7 cellular contexts compared by ENCODE assay signal in the genomic region with DNA sequence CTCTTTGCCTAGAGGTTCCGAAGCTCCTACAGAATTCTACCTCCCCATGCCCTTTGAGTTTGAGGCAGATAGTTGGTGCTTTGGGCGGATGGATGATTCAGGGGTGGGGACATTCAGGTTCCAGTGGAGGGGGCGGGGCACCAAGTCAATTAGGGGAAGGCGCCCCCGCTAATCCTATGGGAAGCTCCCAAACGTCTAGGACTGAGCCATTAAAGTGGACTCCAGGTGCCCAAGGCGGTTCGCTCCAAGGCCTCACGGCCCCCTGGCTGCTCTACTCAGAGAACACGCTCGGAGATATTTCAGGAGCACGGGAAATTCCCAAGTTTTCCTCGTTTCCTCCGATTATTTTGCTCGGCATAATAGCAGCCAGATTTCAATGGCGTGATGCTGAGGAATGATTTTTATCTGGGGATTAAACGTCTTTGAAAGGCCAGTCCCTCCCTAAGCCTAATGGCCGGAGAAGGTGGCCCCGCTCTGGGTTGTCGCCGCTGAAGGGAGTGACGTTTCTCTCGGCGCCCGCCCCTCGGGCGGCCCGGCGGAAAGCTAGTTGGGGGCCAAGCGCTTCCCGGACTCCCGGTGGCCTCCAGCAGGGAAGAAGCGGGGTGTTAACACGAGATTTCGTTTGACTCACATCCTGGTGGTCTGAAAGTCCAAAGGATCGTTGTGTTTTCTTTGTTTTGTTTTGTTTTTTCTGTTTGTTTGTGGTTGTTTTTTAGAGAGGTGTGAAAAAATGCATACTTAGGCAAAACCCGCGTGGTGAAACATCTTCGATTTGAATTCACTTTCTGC. TPM values are rescaled to one million over a fixed set of nuclear protein-coding genes. Genes with fewer than 3 reads are reported as not detected.
DNase-seq lines count a peak whose midpoint lies in the region; ATAC-seq and TF ChIP-seq lines count a peak whose summit lies in the region.

No MANE protein-coding gene starts in this region.

- peaks cover 73% of the 10 kb centered on the region for H3K27me3 Mint-ChIP-seq in activated T-helper 1 cell treated with anti-CD3 and anti-CD28 coated beads, Interleukin-12 subunit alpha, Interleukin-12 subunit beta, Interleukin-2, Interleukin-4 antibody, amounts not matched to agents 30 ng/mL and 10 ng/mL and 1 ng/mL, durations not matched to agents 14 hours and 24 hours and 36 hours (ENCODE audit: insufficient read depth)
- peaks cover 65 to 81% of the 10 kb centered on the region in 2 donors for H3K27me3 Mint-ChIP-seq in stimulated activated naive B cell treated with anti-CD40 and anti-IgM and Interleukin-4, amounts not matched to agents 10 μg/mL and 1 μg/mL and 100 μg/mL, for 72 hours

- no peak for ATAC-seq in stimulated activated naive B cell treated with anti-CD40 and anti-IgM and Interleukin-4, amounts not matched to agents 10 μg/mL and 1 μg/mL and 100 μg/mL, for 72 hours (replicated peaks)
- ATAC-seq in HG02970 (IDR thresholded peaks at IDR 0.05; ENCODE audit: low FRiP score, unreplicated experiment) = no peak
- ATAC-seq in GM18868 (IDR thresholded peaks at IDR 0.05; ENCODE audit: unreplicated experiment) = no peak
- ATAC-seq in HG03521 (IDR thresholded peaks at IDR 0.05; ENCODE audit: unreplicated experiment) = no peak

- peak overlapping the region; percentile 8 for H3K4me3 ChIP-seq in iPS-11a (ENCODE audit: low read depth, low read length)

- POLR2A ChIA-PET in HEK293T (lab: Yijun Ruan, JAX) = interaction anchor here (1.5 kb wide), 1 partner anchor 14 kb away, joined by 3 read pairs; no protein-coding TSS in a partner anchor

- no peaks in the 10 kb centered on the region for H3K9me3 Mint-ChIP-seq in activated T-helper 1 cell treated with anti-CD3 and anti-CD28 coated beads, Interleukin-12 subunit alpha, Interleukin-12 subunit beta, Interleukin-2, Interleukin-4 antibody, amounts not matched to agents 30 ng/mL and 10 ng/mL and 1 ng/mL, durations not matched to agents 14 hours and 24 hours and 36 hours
- H3K9me3 Mint-ChIP-seq in stimulated activated naive B cell treated with anti-CD40 and anti-IgM and Interleukin-4, amounts not matched to agents 10 μg/mL and 1 μg/mL and 100 μg/mL, for 72 hours = peaks cover 11 to 15% of the 10 kb centered on the region in 2 donors

- CTCF ChIA-PET in HEK293T (lab: Yijun Ruan, JAX) = no interaction called here

- intact Hi-C loops in activated T-helper 1 cell treated with anti-CD3 and anti-CD28 coated beads, Interleukin-12 subunit alpha, Interleukin-12 subunit beta, Interleukin-2, Interleukin-4 antibody, amounts not matched to agents 30 ng/mL and 10 ng/mL and 1 ng/mL, durations not matched to agents 14 hours and 24 hours and 36 hours (cut with micrococcal nuclease) = loop anchor here (10.0 kb wide), 1 partner anchor 816 kb away; no protein-coding TSS in a partner anchor

- peak; percentile 64 for DNase-seq in HEK293T (ENCODE audit: extremely low spot score)
- DNase-seq in activated T-helper 1 cell treated with anti-CD3 and anti-CD28 coated beads, Interleukin-12 subunit alpha, Interleukin-12 subunit beta, Interleukin-2, Interleukin-4 antibody, amounts not matched to agents 30 ng/mL and 10 ng/mL and 1 ng/mL, durations not matched to agents 14 hours and 24 hours and 36 hours (ENCODE audit: low spot score) = no peak
- DNase-seq in stimulated activated naive B cell treated with anti-CD40 and anti-IgM and Interleukin-4, amounts not matched to agents 10 μg/mL and 1 μg/mL and 100 μg/mL, for 72 hours = no peak

- no peaks in the 10 kb centered on the region for H3K4me1 Mint-ChIP-seq in activated T-helper 1 cell treated with anti-CD3 and anti-CD28 coated beads, Interleukin-12 subunit alpha, Interleukin-12 subunit beta, Interleukin-2, Interleukin-4 antibody, amounts not matched to agents 30 ng/mL and 10 ng/mL and 1 ng/mL, durations not matched to agents 14 hours and 24 hours and 36 hours (ENCODE audit: low read depth)
- H3K4me1 Mint-ChIP-seq in stimulated activated naive B cell treated with anti-CD40 and anti-IgM and Interleukin-4, amounts not matched to agents 10 μg/mL and 1 μg/mL and 100 μg/mL, for 72 hours = peaks cover 28 to 60% of the 10 kb centered on the region in 2 donors

- peaks cover 2% of the 10 kb centered on the region for H3K36me3 Mint-ChIP-seq in activated T-helper 1 cell treated with anti-CD3 and anti-CD28 coated beads, Interleukin-12 subunit alpha, Interleukin-12 subunit beta, Interleukin-2, Interleukin-4 antibody, amounts not matched to agents 30 ng/mL and 10 ng/mL and 1 ng/mL, durations not matched to agents 14 hours and 24 hours and 36 hours (ENCODE audit: low read depth)
- peaks cover 15 to 17% of the 10 kb centered on the region in 2 donors for H3K36me3 Mint-ChIP-seq in stimulated activated naive B cell treated with anti-CD40 and anti-IgM and Interleukin-4, amounts not matched to agents 10 μg/mL and 1 μg/mL and 100 μg/mL, for 72 hours

- peak overlapping the region; percentile 23 for H3K27ac Mint-ChIP-seq in activated T-helper 1 cell treated with anti-CD3 and anti-CD28 coated beads, Interleukin-12 subunit alpha, Interleukin-12 subunit beta, Interleukin-2, Interleukin-4 antibody, amounts not matched to agents 30 ng/mL and 10 ng/mL and 1 ng/mL, durations not matched to agents 14 hours and 24 hours and 36 hours
- peak overlapping the region; percentile 88 for H3K27ac Mint-ChIP-seq in stimulated activated naive B cell treated with anti-CD40 and anti-IgM and Interleukin-4, amounts not matched to agents 10 μg/mL and 1 μg/mL and 100 μg/mL, for 72 hours

- peak overlapping the region; percentile 56 for H3K4me3 Mint-ChIP-seq in activated T-helper 1 cell treated with anti-CD3 and anti-CD28 coated beads, Interleukin-12 subunit alpha, Interleukin-12 subunit beta, Interleukin-2, Interleukin-4 antibody, amounts not matched to agents 30 ng/mL and 10 ng/mL and 1 ng/mL, durations not matched to agents 14 hours and 24 hours and 36 hours
- peak overlapping the region; percentile 84 to 86 for H3K4me3 Mint-ChIP-seq in stimulated activated naive B cell treated with anti-CD40 and anti-IgM and Interleukin-4, amounts not matched to agents 10 μg/mL and 1 μg/mL and 100 μg/mL, for 72 hours

TF ChIP-seq in HEK293T, 16 proteins besides CTCF, POLR2A, EP300 and RAD21:
- TF ChIP-seq ELF4 (IDR thresholded peaks at IDR 0.05) (no peak), L3MBTL2 (conservative IDR thresholded peaks at IDR 0.05) (peak; percentile 42; the same call in 1 of the 2 replicates)

RNA-seq across cellular contexts. Expression of a gene that starts 1.5 kb away (rescaled TPM):
- not detected in 2 replicates for total RNA-seq in activated T-helper 1 cell treated with anti-CD3 and anti-CD28 coated beads, Interleukin-12 subunit alpha, Interleukin-12 subunit beta, Interleukin-2, Interleukin-4 antibody, amounts not matched to agents 30 ng/mL and 10 ng/mL and 1 ng/mL, durations not matched to agents 14 hours and 24 hours and 36 hours
